ENCODE assay signal across 8 cellular contexts in genomic region chr10:101031128-101031795, GRCh38. TPM values are rescaled to one million over a fixed set of nuclear protein-coding genes. Genes with fewer than 3 reads are reported as not detected.
DNase-seq lines count a peak whose midpoint lies in the region; ATAC-seq, FAIRE-seq and TF ChIP-seq lines count a peak whose summit lies in the region.

Gene PDZD7, minus strand, starts transcription at chr10:101031129. Its CDS starts 910 bp downstream, at chr10:101030219.
Gene SFXN3, plus strand, starts transcription at chr10:101031234. Its CDS starts 3,461 bp downstream, at chr10:101034695.

- peaks cover 6 to 58% (median 33%) of the 10 kb centered on the region in 6 donors for H3K4me1 ChIP-seq in spleen

- H3K36me3 ChIP-seq in bronchial epithelial cell (ENCODE audit: control insufficient read depth, insufficient read depth, low read length): peaks cover 9% of the 10 kb centered on the region
- peaks cover under 1 to 19% (median 16%) of the 10 kb centered on the region in 6 donors for H3K36me3 ChIP-seq in spleen

- FAIRE-seq in bronchial epithelial cell (lab: Jason Lieb, UNC): no peak

- CTCF ChIA-PET in activated B cell treated with CpG ODN at 0.5 μM for 24 hours (lab: Charles Lee): interaction anchor here (1.0 to 5.8 kb wide), 7 partner anchors 11 to 64 kb away, joined by 3 to 24 read pairs (median 5); no protein-coding TSS in a partner anchor

- POLR2A ChIA-PET in activated B cell treated with CpG ODN at 0.5 μM for 24 hours (lab: Charles Lee): interaction anchor here (0.5 to 2.5 kb wide), 14 partner anchors 10 to 882 kb away, joined by 3 to 18 read pairs (median 4); partner anchors contain the start of genes KAZALD1 and LZTS2

- H3K9me3 Mint-ChIP-seq in activated B cell treated with CpG ODN at 0.5 μM for 24 hours: no peaks in the 10 kb centered on the region

- TF ChIP-seq POLR2A in spleen (IDR thresholded peaks at IDR 0.05): no peak

- peaks cover 13% of the 10 kb centered on the region for H3K36me3 Mint-ChIP-seq in activated B cell treated with CpG ODN at 0.5 μM for 24 hours (ENCODE audit: low read depth)

- no peaks in the 10 kb centered on the region for H3K9me3 ChIP-seq in spleen

- peak within 1 kb of the TSS; percentile 81 to 97 (median 94) for H3K27ac ChIP-seq in spleen

- H3K4me1 Mint-ChIP-seq in activated B cell treated with CpG ODN at 0.5 μM for 24 hours: peaks cover 20% of the 10 kb centered on the region

- intact Hi-C loops in activated B cell treated with CpG ODN at 0.5 μM for 24 hours (cut with micrococcal nuclease): loop anchor here (1.0 to 2.0 kb wide), 4 partner anchors 11 to 32 kb away; partner anchors contain the start of gene LZTS2
- intact Hi-C loops in spleen (cut with DNase I; ENCODE audit: low total_unique reads): no loop called here

- TF ChIP-seq CTCF in activated B cell treated with CpG ODN at 0.5 μM for 24 hours (IDR thresholded peaks at IDR 0.05): no peak
- no peak for TF ChIP-seq CTCF in bronchial epithelial cell (IDR thresholded peaks at IDR 0.05; ENCODE audit: insufficient read depth, low read length, severe bottlenecking)
- TF ChIP-seq CTCF in spleen (IDR thresholded peaks at IDR 0.05 in 8 of 11, conservative IDR thresholded peaks at IDR 0.05 in 3 of 11): peak in 3 of 11 experiments; percentile 19 to 31 (median 30)

- ATAC-seq in GM18861 (IDR thresholded peaks at IDR 0.05; ENCODE audit: unreplicated experiment) (peak; percentile 78), HG03097 (IDR thresholded peaks at IDR 0.05; ENCODE audit: low FRiP score, unreplicated experiment) (peak; percentile 83), activated B cell treated with CpG ODN at 0.5 μM for 24 hours (ENCODE audit: low read depth) (peak; percentile 91)

- H3K4me3 ChIP-seq in bronchial epithelial cell (ENCODE audit: low read depth, low read length) (peak within 1 kb of the TSS; percentile 54), spleen (peak within 1 kb of the TSS; percentile 50 to 82 (median 75))

- peak; percentile 88 for DNase-seq in A172 (ENCODE audit: low spot score)
- peak; percentile 78 for DNase-seq in NCI-H2196 (lab: John Stamatoyannopoulos, UW; ENCODE audit: unreplicated experiment)
- DNase-seq in activated B cell treated with CpG ODN at 0.5 μM for 24 hours: peak; percentile 93
- peak; percentile 83 for DNase-seq in bronchial epithelial cell (ENCODE audit: low read depth)
- DNase-seq in inferior parietal cortex (ENCODE audit: extremely low spot score): peak; percentile 93
- peak; percentile 99 for DNase-seq in spleen

- H3K27ac Mint-ChIP-seq in activated B cell treated with CpG ODN at 0.5 μM for 24 hours: peak within 1 kb of the TSS; percentile 69

- 0 to 1% (median 1%) methylated on average over 31 to 38 of the region's 38 CpGs for WGBS in spleen, 5 donors

- H3K27me3 ChIP-seq in bronchial epithelial cell (ENCODE audit: control insufficient read depth, insufficient read depth, low read length) (no peaks in the 10 kb centered on the region), spleen (replicated peaks in 1 of 7) (peaks cover 0 to 24% (median 0%) of the 10 kb centered on the region in 7 donors)

- peak within 1 kb of the TSS; percentile 92 for H3K4me3 Mint-ChIP-seq in activated B cell treated with CpG ODN at 0.5 μM for 24 hours

- H3K27me3 Mint-ChIP-seq in activated B cell treated with CpG ODN at 0.5 μM for 24 hours: peaks cover 19% of the 10 kb centered on the region

RNA-seq across cellular contexts. Expression of gene PDZD7, which starts in this region (rescaled TPM):
- total RNA-seq in A172 (2014; rRNA removed; shearing (Covaris generic)): 2.2 and 5.0 TPM in 2 replicates
- 0.11 TPM in 1 of 2 replicates, not detected in the other for total RNA-seq in activated B cell treated with CpG ODN at 0.5 μM for 24 hours
- 0.13 and 0.26 TPM in 2 replicates for total RNA-seq in bronchial epithelial cell
- 1 to 10 TPM in 5 of 7 donors, under 1 TPM in 2; 0.42 to 2.3 (median 1.6) TPM for total RNA-seq in spleen
- polyA plus RNA-seq in spleen: under 1 TPM; 0.17 to 0.77 (median 0.30) TPM

RNA-seq across cellular contexts. Expression of gene SFXN3, which starts in this region (rescaled TPM):
- total RNA-seq in A172 (2014; rRNA removed; shearing (Covaris generic)): 78.0 and 80.5 TPM in 2 replicates
- 9.5 and 9.8 TPM in 2 replicates for total RNA-seq in activated B cell treated with CpG ODN at 0.5 μM for 24 hours
- total RNA-seq in bronchial epithelial cell: 14.0 and 16.1 TPM in 2 replicates
- 10 to 100 TPM; 35.6 to 70.0 (median 44.3) TPM for total RNA-seq in spleen
- polyA plus RNA-seq in spleen: 10 to 100 TPM in 2 of 3 donors, 1 to 10 TPM in 1; 7.9 to 16.6 (median 10.8) TPM

Comparison
In these comparisons a context has a peak if more than half of its experiments do, and no peak if none do; other contexts are left out.
1. Peak in every context shown above with its lines: DNase-seq, ATAC-seq, H3K4me3 ChIP-seq and H3K27ac ChIP-seq.